Comparison of ENCODE assay signal across 12 cellular contexts in the genomic region with DNA sequence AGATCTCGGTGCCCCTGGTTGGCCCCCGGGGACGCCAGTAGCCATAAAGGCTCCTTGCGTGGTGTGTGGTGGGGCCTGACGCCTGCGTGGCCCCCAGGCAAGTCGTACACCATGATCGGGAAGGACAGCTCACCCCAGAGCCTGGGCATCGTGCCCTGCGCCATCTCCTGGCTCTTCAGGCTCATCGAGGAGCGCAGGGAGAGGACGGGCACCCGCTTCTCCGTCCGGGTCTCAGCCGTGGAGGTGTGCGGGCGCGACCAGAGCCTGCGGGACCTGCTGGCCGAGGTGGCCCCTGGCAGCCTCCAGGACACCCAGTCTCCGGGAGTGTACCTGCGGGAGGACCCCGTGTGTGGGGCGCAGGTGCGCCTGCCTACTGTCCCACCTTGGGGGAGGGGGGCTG. TPM values are rescaled to one million over a fixed set of nuclear protein-coding genes. Genes with fewer than 3 reads are reported as not detected.
"Had no signal": no experiment of that assay in that cellular context is flagged by ENCODE, and none has a peak within 500 bp of the region (broad histone marks: within the 10 kb centered on the region; RNA-seq: fewer than 3 reads in every experiment).

No MANE protein-coding gene starts in this region.

- H3K4me2 ChIP-seq: KMS-11 had no signal

- H3K4me1 Mint-ChIP-seq: IgD-negative memory B cell had no signal

- DNase-seq: GM23248, GOT3, HFFc6, KBM-7 had no signal

- H3K9ac ChIP-seq: GM23248, KMS-11 had no signal

- H3K27ac ChIP-seq: GM23248, HL-60, KMS-11 had no signal

- H3K4me3 Mint-ChIP-seq: HFFc6, IgD-negative memory B cell had no signal

- H3K4me3 ChIP-seq: GM23248, HAP-1 had no signal

- H3K27ac Mint-ChIP-seq: HFFc6, IgD-negative memory B cell had no signal

- H2AFZ ChIP-seq: GM23248 had no signal

- H3K9me3 Mint-ChIP-seq: IgD-negative memory B cell had no signal

- FAIRE-seq: H54, HepG2, HTR-8/SVneo had no signal

- H3K9me3 ChIP-seq: HAP-1 had no signal

- H3K36me3 Mint-ChIP-seq: IgD-negative memory B cell had no signal

RNA-seq across cellular contexts. Expression of a gene that starts 34.5 kb away (rescaled TPM):
- total RNA-seq: GM23248, HepG2, HT-29 had no signal
- polyA plus RNA-seq: GM23248, HepG2, IgD-negative memory B cell had no signal
